ENCODE assay signal across 15 cellular contexts in the genomic region with DNA sequence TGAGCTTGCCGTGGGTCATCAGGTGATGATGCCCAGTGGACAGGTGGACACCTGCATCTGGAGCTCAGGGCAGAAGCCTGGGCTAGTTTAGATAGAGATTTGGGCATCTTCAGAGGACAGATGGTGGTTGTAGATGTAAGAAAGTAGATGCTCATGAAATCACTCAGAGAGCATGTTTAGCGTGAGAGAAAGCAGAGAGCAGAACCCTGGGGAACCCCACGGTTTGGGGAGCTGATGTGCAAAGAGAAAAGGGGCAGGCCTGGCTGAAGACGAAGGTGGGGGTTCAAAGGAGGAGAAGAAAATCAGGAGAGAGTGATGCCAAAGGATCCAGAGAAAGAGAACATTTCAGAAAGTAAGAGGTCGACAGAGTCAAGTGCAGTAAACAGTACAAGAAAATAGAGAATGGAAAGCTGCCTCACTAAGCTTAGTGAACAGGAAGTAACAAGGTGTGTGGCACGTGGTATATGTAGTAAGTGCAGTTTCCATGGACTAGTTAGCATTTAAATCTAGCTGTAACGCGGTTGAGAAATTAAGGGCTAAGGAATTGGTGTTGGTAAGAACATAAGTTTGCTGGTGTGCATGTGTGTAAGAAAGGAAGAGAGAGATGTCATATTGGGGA. TPM values are rescaled to one million over a fixed set of nuclear protein-coding genes. Genes with fewer than 3 reads are reported as not detected.
DNase-seq lines count a peak whose midpoint lies in the region; ATAC-seq and TF ChIP-seq lines count a peak whose summit lies in the region.
"Had no signal": no experiment of that assay in that cellular context is flagged by ENCODE, and none has a peak within 500 bp of the region (broad histone marks: within the 10 kb centered on the region; RNA-seq: fewer than 3 reads in every experiment).

No MANE protein-coding gene starts in this region.

- no peaks in the 10 kb centered on the region for H3K9me3 ChIP-seq in OCI-LY3 (ENCODE audit: insufficient read depth, low read length)

- H3K4me3 Mint-ChIP-seq in activated CD4-positive, alpha-beta T cell treated with anti-CD3 and anti-CD28 coated beads for 36 hours = peak overlapping the region; percentile 40
- peak overlapping the region in 7 of 8 donors; percentile 18 to 41 (median 34) for H3K4me3 Mint-ChIP-seq in naive B cell

- H3K36me3 Mint-ChIP-seq in activated CD4-positive, alpha-beta T cell treated with anti-CD3 and anti-CD28 coated beads for 36 hours (ENCODE audit: low read depth) = peaks cover 22% of the 10 kb centered on the region
- H3K36me3 Mint-ChIP-seq in naive B cell = peaks cover 7 to 9% of the 10 kb centered on the region in 2 donors

- peak; percentile 55 for DNase-seq in activated CD4-positive, alpha-beta T cell treated with anti-CD3 and anti-CD28 coated beads for 36 hours
- DNase-seq in activated CD4-positive, alpha-beta T cell treated with anti-CD3 and anti-CD28 coated beads, Interleukin-2, amount 50 U/mL, for 4 hours = no peak
- DNase-seq in naive B cell (no peak), ecto neural progenitor cell (ENCODE audit: low spot score) (no peak), NCI-H2227 (lab: John Stamatoyannopoulos, UW; ENCODE audit: unreplicated experiment) (no peak), DMS153 (lab: John Stamatoyannopoulos, UW) (no peak)
- DNase-seq: amygdala, NCI-H524 treated with DMSO at 0.1 percent for 48 hours had no signal

- H3K9me3 Mint-ChIP-seq in activated CD4-positive, alpha-beta T cell treated with anti-CD3 and anti-CD28 coated beads for 36 hours (ENCODE audit: low read depth) = no peaks in the 10 kb centered on the region
- H3K9me3 Mint-ChIP-seq in naive B cell = no peaks in the 10 kb centered on the region

- CTCF ChIA-PET in activated CD4-positive, alpha-beta T cell treated with anti-CD3 and anti-CD28 coated beads for 36 hours (lab: Charles Lee) = interaction anchor here (0.7 to 3.0 kb wide), 9 partner anchors 13 to 152 kb away, joined by 3 to 27 read pairs (median 4); partner anchors contain the start of gene TIGIT

- no peaks in the 10 kb centered on the region for H3K79me2 ChIP-seq in OCI-LY3 (ENCODE audit: low read length)

- intact Hi-C loops in activated CD4-positive, alpha-beta T cell treated with anti-CD3 and anti-CD28 coated beads for 36 hours (cut with DNase I, micrococcal nuclease) = loop anchor here (5.0 to 10.0 kb wide), 3 partner anchors 95 to 1477 kb away; no protein-coding TSS in a partner anchor

- peak overlapping the region; percentile 95 for H3K27ac Mint-ChIP-seq in activated CD4-positive, alpha-beta T cell treated with anti-CD3 and anti-CD28 coated beads for 36 hours
- H3K27ac Mint-ChIP-seq in naive B cell = peak overlapping the region; percentile 54 to 92 (median 87)

- H4K20me1 ChIP-seq in OCI-LY3 (ENCODE audit: insufficient read depth, low read length) = no peaks in the 10 kb centered on the region

- POLR2A ChIA-PET in activated CD4-positive, alpha-beta T cell treated with anti-CD3 and anti-CD28 coated beads for 36 hours (lab: Charles Lee) = interaction anchor here (1.8 to 2.2 kb wide), 3 partner anchors 23 to 94 kb away, joined by 6 to 9 read pairs (median 6); no protein-coding TSS in a partner anchor

- no peaks in the 10 kb centered on the region for H3K27me3 ChIP-seq in OCI-LY3 (ENCODE audit: low read depth, low read length)

- peak; percentile 30 for ATAC-seq in activated CD4-positive, alpha-beta T cell treated with anti-CD3 and anti-CD28 coated beads for 36 hours
- ATAC-seq in GM21723 (IDR thresholded peaks at IDR 0.05; ENCODE audit: unreplicated experiment) = peak; percentile 61
- ATAC-seq in naive B cell (ENCODE audit: low read depth in 2 of 2) = peak; percentile 65 to 67

- no peak overlapping the region for H3K9ac ChIP-seq in OCI-LY3 (ENCODE audit: low read length)
- H3K9ac ChIP-seq: KMS-11 had no signal

- peak overlapping the region; percentile 23; the same call in 1 of the 2 replicates for H3K4me2 ChIP-seq in OCI-LY3 (ENCODE audit: low read length)
- H3K4me2 ChIP-seq: KMS-11 had no signal

- H3K36me3 ChIP-seq in OCI-LY3 (replicated peaks; ENCODE audit: low read depth, low read length) = peaks cover 10% of the 10 kb centered on the region

- no peak overlapping the region for H3K4me3 ChIP-seq in OCI-LY3 (ENCODE audit: low read length)

- H3K4me1 ChIP-seq in OCI-LY3 (ENCODE audit: low read length) = peaks cover 32% of the 10 kb centered on the region

- no peaks in the 10 kb centered on the region for H3K27me3 Mint-ChIP-seq in activated CD4-positive, alpha-beta T cell treated with anti-CD3 and anti-CD28 coated beads for 36 hours
- peaks cover 0 to 17% (median 0%) of the 10 kb centered on the region in 3 donors for H3K27me3 Mint-ChIP-seq in naive B cell

- H3K27ac ChIP-seq in OCI-LY3 (ENCODE audit: low read length) = no peak overlapping the region
- H3K27ac ChIP-seq: 22Rv1, KMS-11 had no signal

- TF ChIP-seq CTCF in OCI-LY3 (IDR thresholded peaks at IDR 0.05; ENCODE audit: low read depth, low read length) = no peak

- H3K4me1 Mint-ChIP-seq in activated CD4-positive, alpha-beta T cell treated with anti-CD3 and anti-CD28 coated beads for 36 hours = peaks cover 45% of the 10 kb centered on the region
- peaks cover 19 to 26% (median 24%) of the 10 kb centered on the region in 3 donors for H3K4me1 Mint-ChIP-seq in naive B cell

- H2AFZ ChIP-seq in OCI-LY3 (ENCODE audit: low read depth, low read length) = peak overlapping the region; percentile 70

RNA-seq across cellular contexts. Expression of gene TIGIT, which starts 13.5 kb away (rescaled TPM):
- 10 to 100 TPM; 23.5 to 25.5 TPM for total RNA-seq in activated CD4-positive, alpha-beta T cell treated with anti-CD3 and anti-CD28 coated beads for 36 hours
- polyA plus RNA-seq in naive B cell (ENCODE audit: low read depth in 6 of 6) = 1 to 10 TPM in 3 of 6 donors, under 1 TPM in 3; 0.49 to 2.1 (median 0.92) TPM
- total RNA-seq: epithelial cell of proximal tubule, kidney epithelial cell, pulmonary artery endothelial cell had no signal
